Comparison of ENCODE assay signal across 8 cellular contexts in the genomic region with DNA sequence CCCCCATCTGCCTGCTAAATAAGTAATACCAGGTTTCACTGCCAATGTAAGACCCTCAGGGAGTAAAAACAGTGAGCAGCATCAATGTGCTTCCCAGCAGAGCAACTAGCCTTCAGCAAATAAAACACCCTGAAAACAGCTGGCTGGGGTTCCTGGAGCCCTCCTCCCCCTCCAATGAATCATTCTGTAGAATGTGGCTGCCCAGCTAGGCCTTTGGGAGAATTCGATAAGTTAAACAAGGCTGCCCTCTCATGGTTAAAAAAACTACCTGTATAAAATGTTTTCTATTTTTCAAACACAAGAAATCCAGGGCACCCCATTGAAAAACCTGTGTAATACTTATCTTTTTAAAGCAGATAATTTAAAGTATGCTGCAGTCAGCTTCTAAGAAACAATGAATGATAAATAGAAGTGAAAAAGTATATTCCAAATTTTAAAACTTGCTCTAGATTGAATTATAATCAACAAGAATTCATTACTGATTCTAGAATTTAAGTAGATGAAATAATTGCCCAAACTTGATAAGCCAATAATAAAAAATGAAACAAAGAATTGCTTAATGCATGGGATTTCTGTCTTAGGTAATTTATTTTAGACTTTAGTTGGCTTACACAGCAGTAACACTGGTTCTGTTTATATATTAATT. TPM values are rescaled to one million over a fixed set of nuclear protein-coding genes. Genes with fewer than 3 reads are reported as not detected.
DNase-seq lines count a peak whose midpoint lies in the region; ATAC-seq and TF ChIP-seq lines count a peak whose summit lies in the region.

No MANE protein-coding gene starts in this region.

- H3K27ac Mint-ChIP-seq in HFFc6 (no peak overlapping the region), brain (peak overlapping the region in 3 of 5 experiments; percentile 56 to 79 (median 71))

- H3K4me3 Mint-ChIP-seq in HFFc6 (no peak overlapping the region), brain (no peak overlapping the region)

- H3K4me1 Mint-ChIP-seq in HFFc6 (ENCODE audit: low read depth) (peaks cover 6% of the 10 kb centered on the region), brain (peaks cover 5% of the 10 kb centered on the region)

- DNase-seq in Caki2 (ENCODE audit: low read depth), result peak; percentile 54
- peak; percentile 69 for DNase-seq in HFFc6
- peak; percentile 63 for DNase-seq in NCI-H460 (ENCODE audit: extremely low read depth, low read depth)
- DNase-seq in left colon, result no peak

- intact Hi-C loops in left colon (cut with DNase I, micrococcal nuclease), result no loop called here

- no peaks in the 10 kb centered on the region for H3K9me3 Mint-ChIP-seq in HFFc6
- no peaks in the 10 kb centered on the region for H3K9me3 Mint-ChIP-seq in brain

- TF ChIP-seq CTCF in HFFc6 (IDR thresholded peaks at IDR 0.05) (peak; percentile 80), brain (conservative IDR thresholded peaks at IDR 0.05) (peak; percentile 74 to 78)

- in situ Hi-C loops in Caki2 (cut with HindIII; ENCODE audit: low pct_unique_long_range_greater_than_20kb, low sequenced_read_pairs), result no loop called here

- H3K36me3 Mint-ChIP-seq in HFFc6 (ENCODE audit: low read depth), result no peaks in the 10 kb centered on the region
- no peaks in the 10 kb centered on the region for H3K36me3 Mint-ChIP-seq in brain

- ATAC-seq in left colon, result peak; percentile 68
- no peak for ATAC-seq in GM18517 (IDR thresholded peaks at IDR 0.05; ENCODE audit: unreplicated experiment)
- ATAC-seq in HG02840 (IDR thresholded peaks at IDR 0.05; ENCODE audit: low FRiP score, unreplicated experiment), result no peak
- no peak for ATAC-seq in HG03280 (IDR thresholded peaks at IDR 0.05; ENCODE audit: unreplicated experiment)

- H3K27me3 Mint-ChIP-seq in HFFc6 (ENCODE audit: insufficient read depth) (no peaks in the 10 kb centered on the region), brain (no peaks in the 10 kb centered on the region)

RNA-seq across cellular contexts. Expression of gene TOM1L1, which starts 9.4 kb away (rescaled TPM):
- 33.9 and 35.2 TPM in 2 replicates for total RNA-seq in Caki2 (2014; rRNA removed; shearing (Covaris generic); ENCODE audit: low replicate concordance)
- 10 to 100 TPM; 15.4 to 26.0 (median 21.7) TPM for total RNA-seq in HFFc6 (2021; fragmentation: NEBNext Ultra II Directional; extraction: Animal tissue kit (Norgen Biotek cat#: 25700))
- total RNA-seq in NCI-H460 (2014; rRNA removed; shearing (Covaris generic)), result 108 and 112 TPM in 2 replicates
- polyA plus RNA-seq in NCI-H460 (2014; cell fraction: nucleus; rRNA removed), result 47.1 and 77.3 TPM in 2 replicates
- polyA plus RNA-seq in brain (ENCODE audit: insufficient read depth, low read depth, low replicate concordance), result 22.3 TPM
- 10 to 100 TPM; 64.0 to 69.1 TPM for total RNA-seq in left colon

Comparison
In these comparisons a context has a peak if more than half of its experiments do, and no peak if none do; other contexts are left out.
1. DNase-seq: peak in Caki2 (single experiment), HFFc6 (single experiment) and NCI-H460 (single experiment); none in left colon (0 of 2).